ENCODE assay signal across 23 cellular contexts in the genomic region with DNA sequence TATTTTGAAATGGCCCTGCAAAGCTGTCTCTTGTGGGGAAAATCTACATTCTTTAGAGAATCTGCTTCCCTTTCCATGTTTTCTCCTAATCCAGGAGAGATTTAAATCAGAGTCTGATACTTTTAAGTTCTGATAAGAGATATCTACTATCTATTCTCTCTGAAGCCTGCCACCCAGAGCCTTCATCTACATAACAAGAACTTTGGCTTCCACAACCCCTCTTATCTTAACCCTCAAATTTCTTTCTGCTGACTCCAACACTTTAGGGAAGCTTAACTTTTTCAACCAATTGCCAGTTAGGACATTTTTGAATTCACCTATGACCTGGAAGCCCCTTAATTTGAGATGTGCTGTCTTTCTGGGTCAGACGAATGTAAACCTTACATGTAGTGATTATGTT.
"Had no signal": no experiment of that assay in that cellular context is flagged by ENCODE, and none has a peak within 500 bp of the region (broad histone marks: within the 10 kb centered on the region; RNA-seq: fewer than 3 reads in every experiment).

No MANE protein-coding gene starts in this region.

- DNase-seq: islet precursor cell; left ventricle myocardium inferior; midbrain; mucosa of descending colon; naive thymus-derived CD4-positive, alpha-beta T cell; ovary; right lobe of liver; stimulated activated CD4-positive, alpha-beta T cell treated with anti-CD3 and anti-CD28 coated beads, Interleukin-1b, Interleukin-23, amount 100 ng/mL, for 48 hours; stimulated activated CD4-positive, alpha-beta T cell treated with anti-CD3 and anti-CD28 coated beads, Interleukin-2, amount 100 ng/mL, for 48 hours; stimulated activated CD4-positive, alpha-beta T cell treated with anti-CD3 and anti-CD28 coated beads, Interleukin-4, amount 100 ng/mL, for 4 hours; stimulated activated CD8-positive, alpha-beta memory T cell treated with anti-CD3 and anti-CD28 coated beads, Interleukin-4, amount 100 ng/mL, for 48 hours; stimulated activated naive CD4-positive, alpha-beta T cell treated with Interleukin-2 at 50 U/mL for 16 hours; stimulated activated naive CD8-positive, alpha-beta T cell treated with anti-CD3 and anti-CD28 coated beads, Interleukin-15, amount 100 ng/mL, for 72 hours; substantia nigra; uterus had no signal

- H3K27me3 ChIP-seq: ovary, right atrium auricular region, right lobe of liver, tibial nerve, uterus had no signal

- H3K36me3 Mint-ChIP-seq: natural killer cell treated with Interleukin-12 subunit alpha and Interleukin-12 subunit beta and Interleukin-15 and Interleukin-18, amount 100 ng/mL, for 72 hours; stimulated activated memory B cell treated with anti-CD40 and anti-IgM and Interleukin-4, amounts not matched to agents 10 μg/mL and 1 μg/mL and 100 μg/mL, for 72 hours; type B pancreatic cell had no signal

- H3K36me3 ChIP-seq: left ventricle myocardium inferior, ovary, right atrium auricular region, right lobe of liver, tibial nerve, uterus had no signal

- H3K4me1 ChIP-seq: left ventricle myocardium inferior, right atrium auricular region, right lobe of liver, tibial nerve, uterus had no signal

- H3K4me3 Mint-ChIP-seq: naive thymus-derived CD4-positive, alpha-beta T cell; natural killer cell treated with Interleukin-12 subunit alpha and Interleukin-12 subunit beta and Interleukin-15 and Interleukin-18, amount 100 ng/mL, for 72 hours; stimulated activated memory B cell treated with anti-CD40 and anti-IgM and Interleukin-4, amounts not matched to agents 10 μg/mL and 1 μg/mL and 100 μg/mL, for 72 hours; stimulated activated naive CD8-positive, alpha-beta T cell treated with anti-CD3 and anti-CD28 coated beads, Interleukin-15, amount 100 ng/mL, for 72 hours; type B pancreatic cell had no signal

- H3K4me1 Mint-ChIP-seq: naive thymus-derived CD4-positive, alpha-beta T cell; stimulated activated memory B cell treated with anti-CD40 and anti-IgM and Interleukin-4, amounts not matched to agents 10 μg/mL and 1 μg/mL and 100 μg/mL, for 72 hours; stimulated activated naive CD8-positive, alpha-beta T cell treated with anti-CD3 and anti-CD28 coated beads, Interleukin-15, amount 100 ng/mL, for 72 hours had no signal

- H3K27ac ChIP-seq: left ventricle myocardium inferior, ovary, right atrium auricular region, right lobe of liver, tibial nerve, uterus had no signal

- H3K27me3 Mint-ChIP-seq: progenitor cell of endocrine pancreas, type B pancreatic cell had no signal

- H3K4me3 ChIP-seq: left ventricle myocardium inferior, lung, mucosa of descending colon, ovary, right atrium auricular region, right lobe of liver, smooth muscle cell, tibial nerve, uterus had no signal

- ATAC-seq: mucosa of descending colon; naive thymus-derived CD4-positive, alpha-beta T cell; natural killer cell treated with Interleukin-12 subunit alpha and Interleukin-12 subunit beta and Interleukin-15 and Interleukin-18, amount 100 ng/mL, for 72 hours; right lobe of liver; stimulated activated memory B cell treated with anti-CD40 and anti-IgM and Interleukin-4, amounts not matched to agents 10 μg/mL and 1 μg/mL and 100 μg/mL, for 72 hours; stimulated activated naive CD8-positive, alpha-beta T cell treated with anti-CD3 and anti-CD28 coated beads, Interleukin-15, amount 100 ng/mL, for 72 hours had no signal

- H3K9me3 Mint-ChIP-seq: natural killer cell treated with Interleukin-12 subunit alpha and Interleukin-12 subunit beta and Interleukin-15 and Interleukin-18, amount 100 ng/mL, for 72 hours; type B pancreatic cell had no signal

- H3K9me3 ChIP-seq: ovary, right lobe of liver, uterus had no signal

- H3K27ac Mint-ChIP-seq: naive thymus-derived CD4-positive, alpha-beta T cell; natural killer cell treated with Interleukin-12 subunit alpha and Interleukin-12 subunit beta and Interleukin-15 and Interleukin-18, amount 100 ng/mL, for 72 hours; progenitor cell of endocrine pancreas; stimulated activated memory B cell treated with anti-CD40 and anti-IgM and Interleukin-4, amounts not matched to agents 10 μg/mL and 1 μg/mL and 100 μg/mL, for 72 hours; stimulated activated naive CD8-positive, alpha-beta T cell treated with anti-CD3 and anti-CD28 coated beads, Interleukin-15, amount 100 ng/mL, for 72 hours; type B pancreatic cell had no signal
